ENCODE assay signal across 1 cellular context in the genomic region with DNA sequence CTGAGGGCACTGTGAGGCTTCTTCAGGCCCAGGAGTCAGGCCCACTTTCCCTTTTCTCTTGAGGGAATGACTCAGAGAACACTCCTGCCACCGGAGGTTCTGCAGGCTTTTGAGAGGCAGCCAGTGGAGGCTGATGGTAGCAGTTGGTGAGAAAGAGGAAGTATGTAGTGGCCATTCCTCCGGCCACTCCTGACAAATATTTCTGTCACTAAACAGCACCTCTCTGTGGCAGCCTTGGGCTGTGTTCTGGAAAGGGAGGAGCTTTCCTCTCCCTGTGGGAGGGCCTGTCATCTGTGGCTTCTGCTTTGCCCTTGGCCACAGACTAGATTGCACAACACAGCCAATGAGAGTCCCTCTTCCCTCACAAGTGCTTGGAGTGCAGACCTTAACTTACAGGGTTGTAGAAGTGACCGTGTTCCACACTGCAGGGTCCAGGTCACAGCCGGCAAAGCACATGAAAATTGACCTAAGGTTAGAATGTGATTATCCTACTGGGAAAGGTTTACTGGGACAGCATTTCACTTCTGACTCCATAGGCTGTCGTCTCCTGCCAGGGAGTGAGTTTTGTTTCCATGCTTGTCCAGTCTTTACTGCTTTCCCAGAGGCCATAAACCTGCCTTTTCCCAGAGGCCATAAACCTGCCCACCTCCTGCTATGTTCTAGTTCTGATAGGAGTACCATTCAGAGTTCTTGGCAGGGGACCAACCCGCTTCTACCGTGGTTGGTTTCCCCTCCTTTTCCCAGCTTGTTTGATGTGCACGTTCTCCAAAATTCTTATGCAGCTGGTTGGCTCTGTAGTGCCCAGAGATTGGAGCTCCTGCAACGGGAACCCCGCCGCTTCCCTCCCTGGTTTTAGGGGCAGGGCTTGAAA.
TF ChIP-seq lines count a peak whose summit lies in the region.

No MANE protein-coding gene starts in this region.

TF ChIP-seq in GM12878, 131 proteins besides CTCF, POLR2A, EP300 and RAD21 (continues in another document):
- TF ChIP-seq NRF1 (conservative IDR thresholded peaks at IDR 0.05; ENCODE audit: low read depth, low read length) (no peak), MYC (IDR thresholded peaks at IDR 0.05; ENCODE audit: insufficient read depth, insufficient read length, insufficient replicate concordance, low read length, severe bottlenecking) (no peak), EZH2 (IDR thresholded peaks at IDR 0.05; ENCODE audit: borderline replicate concordance, control insufficient read depth, low read depth, low read length) (no peak), CBX3 (IDR thresholded peaks at IDR 0.05; ENCODE audit: borderline replicate concordance, low read depth) (no peak), SPI1 (IDR thresholded peaks at IDR 0.05; ENCODE audit: borderline replicate concordance, insufficient read depth, low read depth, low read length) (0 out of 2 replicates have a peak, but pooled peaks have one; percentile 33), HCFC1 (IDR thresholded peaks at IDR 0.05; ENCODE audit: low read length) (no peak; the same call in 1 of the 2 replicates), KDM1A (IDR thresholded peaks at IDR 0.05; ENCODE audit: borderline replicate concordance) (no peak), ZNF207 (IDR thresholded peaks at IDR 0.05; ENCODE audit: borderline replicate concordance) (no peak), RELA (IDR thresholded peaks at IDR 0.05; ENCODE audit: borderline replicate concordance, partially characterized antibody) (no peak), TBL1XR1 (IDR thresholded peaks at IDR 0.05; ENCODE audit: low read depth, low read length) (no peak), JUND (IDR thresholded peaks at IDR 0.05; ENCODE audit: low read depth, low read length) (no peak), SMAD5 (IDR thresholded peaks at IDR 0.05; ENCODE audit: low read depth) (no peak), NR2C2 (IDR thresholded peaks at IDR 0.05; ENCODE audit: borderline replicate concordance, control insufficient read depth, insufficient read length, low read depth) (no peak), ASH2L (IDR thresholded peaks at IDR 0.05; ENCODE audit: borderline replicate concordance, low read depth) (no peak), SMC3 (IDR thresholded peaks at IDR 0.05; ENCODE audit: borderline replicate concordance, low read length) (peak; percentile 73), RB1 (IDR thresholded peaks at IDR 0.05; ENCODE audit: borderline replicate concordance) (no peak)
- TF ChIP-seq, protein P1, sequence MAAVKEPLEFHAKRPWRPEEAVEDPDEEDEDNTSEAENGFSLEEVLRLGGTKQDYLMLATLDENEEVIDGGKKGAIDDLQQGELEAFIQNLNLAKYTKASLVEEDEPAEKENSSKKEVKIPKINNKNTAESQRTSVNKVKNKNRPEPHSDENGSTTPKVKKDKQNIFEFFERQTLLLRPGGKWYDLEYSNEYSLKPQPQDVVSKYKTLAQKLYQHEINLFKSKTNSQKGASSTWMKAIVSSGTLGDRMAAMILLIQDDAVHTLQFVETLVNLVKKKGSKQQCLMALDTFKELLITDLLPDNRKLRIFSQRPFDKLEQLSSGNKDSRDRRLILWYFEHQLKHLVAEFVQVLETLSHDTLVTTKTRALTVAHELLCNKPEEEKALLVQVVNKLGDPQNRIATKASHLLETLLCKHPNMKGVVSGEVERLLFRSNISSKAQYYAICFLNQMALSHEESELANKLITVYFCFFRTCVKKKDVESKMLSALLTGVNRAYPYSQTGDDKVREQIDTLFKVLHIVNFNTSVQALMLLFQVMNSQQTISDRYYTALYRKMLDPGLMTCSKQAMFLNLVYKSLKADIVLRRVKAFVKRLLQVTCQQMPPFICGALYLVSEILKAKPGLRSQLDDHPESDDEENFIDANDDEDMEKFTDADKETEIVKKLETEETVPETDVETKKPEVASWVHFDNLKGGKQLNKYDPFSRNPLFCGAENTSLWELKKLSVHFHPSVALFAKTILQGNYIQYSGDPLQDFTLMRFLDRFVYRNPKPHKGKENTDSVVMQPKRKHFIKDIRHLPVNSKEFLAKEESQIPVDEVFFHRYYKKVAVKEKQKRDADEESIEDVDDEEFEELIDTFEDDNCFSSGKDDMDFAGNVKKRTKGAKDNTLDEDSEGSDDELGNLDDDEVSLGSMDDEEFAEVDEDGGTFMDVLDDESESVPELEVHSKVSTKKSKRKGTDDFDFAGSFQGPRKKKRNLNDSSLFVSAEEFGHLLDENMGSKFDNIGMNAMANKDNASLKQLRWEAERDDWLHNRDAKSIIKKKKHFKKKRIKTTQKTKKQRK (IDR thresholded peaks at IDR 0.05; ENCODE audit: low read depth, low read length): no peak
- TF ChIP-seq, protein P2, sequence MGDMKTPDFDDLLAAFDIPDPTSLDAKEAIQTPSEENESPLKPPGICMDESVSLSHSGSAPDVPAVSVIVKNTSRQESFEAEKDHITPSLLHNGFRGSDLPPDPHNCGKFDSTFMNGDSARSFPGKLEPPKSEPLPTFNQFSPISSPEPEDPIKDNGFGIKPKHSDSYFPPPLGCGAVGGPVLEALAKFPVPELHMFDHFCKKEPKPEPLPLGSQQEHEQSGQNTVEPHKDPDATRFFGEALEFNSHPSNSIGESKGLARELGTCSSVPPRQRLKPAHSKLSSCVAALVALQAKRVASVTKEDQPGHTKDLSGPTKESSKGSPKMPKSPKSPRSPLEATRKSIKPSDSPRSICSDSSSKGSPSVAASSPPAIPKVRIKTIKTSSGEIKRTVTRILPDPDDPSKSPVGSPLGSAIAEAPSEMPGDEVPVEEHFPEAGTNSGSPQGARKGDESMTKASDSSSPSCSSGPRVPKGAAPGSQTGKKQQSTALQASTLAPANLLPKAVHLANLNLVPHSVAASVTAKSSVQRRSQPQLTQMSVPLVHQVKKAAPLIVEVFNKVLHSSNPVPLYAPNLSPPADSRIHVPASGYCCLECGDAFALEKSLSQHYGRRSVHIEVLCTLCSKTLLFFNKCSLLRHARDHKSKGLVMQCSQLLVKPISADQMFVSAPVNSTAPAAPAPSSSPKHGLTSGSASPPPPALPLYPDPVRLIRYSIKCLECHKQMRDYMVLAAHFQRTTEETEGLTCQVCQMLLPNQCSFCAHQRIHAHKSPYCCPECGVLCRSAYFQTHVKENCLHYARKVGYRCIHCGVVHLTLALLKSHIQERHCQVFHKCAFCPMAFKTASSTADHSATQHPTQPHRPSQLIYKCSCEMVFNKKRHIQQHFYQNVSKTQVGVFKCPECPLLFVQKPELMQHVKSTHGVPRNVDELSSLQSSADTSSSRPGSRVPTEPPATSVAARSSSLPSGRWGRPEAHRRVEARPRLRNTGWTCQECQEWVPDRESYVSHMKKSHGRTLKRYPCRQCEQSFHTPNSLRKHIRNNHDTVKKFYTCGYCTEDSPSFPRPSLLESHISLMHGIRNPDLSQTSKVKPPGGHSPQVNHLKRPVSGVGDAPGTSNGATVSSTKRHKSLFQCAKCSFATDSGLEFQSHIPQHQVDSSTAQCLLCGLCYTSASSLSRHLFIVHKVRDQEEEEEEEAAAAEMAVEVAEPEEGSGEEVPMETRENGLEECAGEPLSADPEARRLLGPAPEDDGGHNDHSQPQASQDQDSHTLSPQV (IDR thresholded peaks at IDR 0.05): no peak
- TF ChIP-seq, protein P3, sequence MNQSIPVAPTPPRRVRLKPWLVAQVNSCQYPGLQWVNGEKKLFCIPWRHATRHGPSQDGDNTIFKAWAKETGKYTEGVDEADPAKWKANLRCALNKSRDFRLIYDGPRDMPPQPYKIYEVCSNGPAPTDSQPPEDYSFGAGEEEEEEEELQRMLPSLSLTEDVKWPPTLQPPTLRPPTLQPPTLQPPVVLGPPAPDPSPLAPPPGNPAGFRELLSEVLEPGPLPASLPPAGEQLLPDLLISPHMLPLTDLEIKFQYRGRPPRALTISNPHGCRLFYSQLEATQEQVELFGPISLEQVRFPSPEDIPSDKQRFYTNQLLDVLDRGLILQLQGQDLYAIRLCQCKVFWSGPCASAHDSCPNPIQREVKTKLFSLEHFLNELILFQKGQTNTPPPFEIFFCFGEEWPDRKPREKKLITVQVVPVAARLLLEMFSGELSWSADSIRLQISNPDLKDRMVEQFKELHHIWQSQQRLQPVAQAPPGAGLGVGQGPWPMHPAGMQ (IDR thresholded peaks at IDR 0.05; ENCODE audit: borderline replicate concordance): no peak
- TF ChIP-seq, protein P4, sequence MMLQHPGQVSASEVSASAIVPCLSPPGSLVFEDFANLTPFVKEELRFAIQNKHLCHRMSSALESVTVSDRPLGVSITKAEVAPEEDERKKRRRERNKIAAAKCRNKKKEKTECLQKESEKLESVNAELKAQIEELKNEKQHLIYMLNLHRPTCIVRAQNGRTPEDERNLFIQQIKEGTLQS (IDR thresholded peaks at IDR 0.05; ENCODE audit: borderline replicate concordance, extremely low read depth, low read depth, low read length): no peak
- TF ChIP-seq, protein P5, sequence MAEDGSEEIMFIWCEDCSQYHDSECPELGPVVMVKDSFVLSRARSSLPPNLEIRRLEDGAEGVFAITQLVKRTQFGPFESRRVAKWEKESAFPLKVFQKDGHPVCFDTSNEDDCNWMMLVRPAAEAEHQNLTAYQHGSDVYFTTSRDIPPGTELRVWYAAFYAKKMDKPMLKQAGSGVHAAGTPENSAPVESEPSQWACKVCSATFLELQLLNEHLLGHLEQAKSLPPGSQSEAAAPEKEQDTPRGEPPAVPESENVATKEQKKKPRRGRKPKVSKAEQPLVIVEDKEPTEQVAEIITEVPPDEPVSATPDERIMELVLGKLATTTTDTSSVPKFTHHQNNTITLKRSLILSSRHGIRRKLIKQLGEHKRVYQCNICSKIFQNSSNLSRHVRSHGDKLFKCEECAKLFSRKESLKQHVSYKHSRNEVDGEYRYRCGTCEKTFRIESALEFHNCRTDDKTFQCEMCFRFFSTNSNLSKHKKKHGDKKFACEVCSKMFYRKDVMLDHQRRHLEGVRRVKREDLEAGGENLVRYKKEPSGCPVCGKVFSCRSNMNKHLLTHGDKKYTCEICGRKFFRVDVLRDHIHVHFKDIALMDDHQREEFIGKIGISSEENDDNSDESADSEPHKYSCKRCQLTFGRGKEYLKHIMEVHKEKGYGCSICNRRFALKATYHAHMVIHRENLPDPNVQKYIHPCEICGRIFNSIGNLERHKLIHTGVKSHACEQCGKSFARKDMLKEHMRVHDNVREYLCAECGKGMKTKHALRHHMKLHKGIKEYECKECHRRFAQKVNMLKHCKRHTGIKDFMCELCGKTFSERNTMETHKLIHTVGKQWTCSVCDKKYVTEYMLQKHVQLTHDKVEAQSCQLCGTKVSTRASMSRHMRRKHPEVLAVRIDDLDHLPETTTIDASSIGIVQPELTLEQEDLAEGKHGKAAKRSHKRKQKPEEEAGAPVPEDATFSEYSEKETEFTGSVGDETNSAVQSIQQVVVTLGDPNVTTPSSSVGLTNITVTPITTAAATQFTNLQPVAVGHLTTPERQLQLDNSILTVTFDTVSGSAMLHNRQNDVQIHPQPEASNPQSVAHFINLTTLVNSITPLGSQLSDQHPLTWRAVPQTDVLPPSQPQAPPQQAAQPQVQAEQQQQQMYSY (CRISPR knock-in tag; IDR thresholded peaks at IDR 0.05): no peak
- TF ChIP-seq, protein P6, sequence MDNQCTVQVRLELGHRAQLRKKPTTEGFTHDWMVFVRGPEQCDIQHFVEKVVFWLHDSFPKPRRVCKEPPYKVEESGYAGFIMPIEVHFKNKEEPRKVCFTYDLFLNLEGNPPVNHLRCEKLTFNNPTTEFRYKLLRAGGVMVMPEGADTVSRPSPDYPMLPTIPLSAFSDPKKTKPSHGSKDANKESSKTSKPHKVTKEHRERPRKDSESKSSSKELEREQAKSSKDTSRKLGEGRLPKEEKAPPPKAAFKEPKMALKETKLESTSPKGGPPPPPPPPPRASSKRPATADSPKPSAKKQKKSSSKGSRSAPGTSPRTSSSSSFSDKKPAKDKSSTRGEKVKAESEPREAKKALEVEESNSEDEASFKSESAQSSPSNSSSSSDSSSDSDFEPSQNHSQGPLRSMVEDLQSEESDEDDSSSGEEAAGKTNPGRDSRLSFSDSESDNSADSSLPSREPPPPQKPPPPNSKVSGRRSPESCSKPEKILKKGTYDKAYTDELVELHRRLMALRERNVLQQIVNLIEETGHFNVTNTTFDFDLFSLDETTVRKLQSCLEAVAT (IDR thresholded peaks at IDR 0.05): peak; percentile 32; the same call in 1 of the 2 replicates
- TF ChIP-seq, protein P7, sequence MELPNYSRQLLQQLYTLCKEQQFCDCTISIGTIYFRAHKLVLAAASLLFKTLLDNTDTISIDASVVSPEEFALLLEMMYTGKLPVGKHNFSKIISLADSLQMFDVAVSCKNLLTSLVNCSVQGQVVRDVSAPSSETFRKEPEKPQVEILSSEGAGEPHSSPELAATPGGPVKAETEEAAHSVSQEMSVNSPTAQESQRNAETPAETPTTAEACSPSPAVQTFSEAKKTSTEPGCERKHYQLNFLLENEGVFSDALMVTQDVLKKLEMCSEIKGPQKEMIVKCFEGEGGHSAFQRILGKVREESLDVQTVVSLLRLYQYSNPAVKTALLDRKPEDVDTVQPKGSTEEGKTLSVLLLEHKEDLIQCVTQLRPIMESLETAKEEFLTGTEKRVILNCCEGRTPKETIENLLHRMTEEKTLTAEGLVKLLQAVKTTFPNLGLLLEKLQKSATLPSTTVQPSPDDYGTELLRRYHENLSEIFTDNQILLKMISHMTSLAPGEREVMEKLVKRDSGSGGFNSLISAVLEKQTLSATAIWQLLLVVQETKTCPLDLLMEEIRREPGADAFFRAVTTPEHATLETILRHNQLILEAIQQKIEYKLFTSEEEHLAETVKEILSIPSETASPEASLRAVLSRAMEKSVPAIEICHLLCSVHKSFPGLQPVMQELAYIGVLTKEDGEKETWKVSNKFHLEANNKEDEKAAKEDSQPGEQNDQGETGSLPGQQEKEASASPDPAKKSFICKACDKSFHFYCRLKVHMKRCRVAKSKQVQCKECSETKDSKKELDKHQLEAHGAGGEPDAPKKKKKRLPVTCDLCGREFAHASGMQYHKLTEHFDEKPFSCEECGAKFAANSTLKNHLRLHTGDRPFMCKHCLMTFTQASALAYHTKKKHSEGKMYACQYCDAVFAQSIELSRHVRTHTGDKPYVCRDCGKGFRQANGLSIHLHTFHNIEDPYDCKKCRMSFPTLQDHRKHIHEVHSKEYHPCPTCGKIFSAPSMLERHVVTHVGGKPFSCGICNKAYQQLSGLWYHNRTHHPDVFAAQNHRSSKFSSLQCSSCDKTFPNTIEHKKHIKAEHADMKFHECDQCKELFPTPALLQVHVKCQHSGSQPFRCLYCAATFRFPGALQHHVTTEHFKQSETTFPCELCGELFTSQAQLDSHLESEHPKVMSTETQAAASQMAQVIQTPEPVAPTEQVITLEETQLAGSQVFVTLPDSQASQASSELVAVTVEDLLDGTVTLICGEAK (IDR thresholded peaks at IDR 0.05; ENCODE audit: borderline replicate concordance): no peak
- TF ChIP-seq, protein P8, sequence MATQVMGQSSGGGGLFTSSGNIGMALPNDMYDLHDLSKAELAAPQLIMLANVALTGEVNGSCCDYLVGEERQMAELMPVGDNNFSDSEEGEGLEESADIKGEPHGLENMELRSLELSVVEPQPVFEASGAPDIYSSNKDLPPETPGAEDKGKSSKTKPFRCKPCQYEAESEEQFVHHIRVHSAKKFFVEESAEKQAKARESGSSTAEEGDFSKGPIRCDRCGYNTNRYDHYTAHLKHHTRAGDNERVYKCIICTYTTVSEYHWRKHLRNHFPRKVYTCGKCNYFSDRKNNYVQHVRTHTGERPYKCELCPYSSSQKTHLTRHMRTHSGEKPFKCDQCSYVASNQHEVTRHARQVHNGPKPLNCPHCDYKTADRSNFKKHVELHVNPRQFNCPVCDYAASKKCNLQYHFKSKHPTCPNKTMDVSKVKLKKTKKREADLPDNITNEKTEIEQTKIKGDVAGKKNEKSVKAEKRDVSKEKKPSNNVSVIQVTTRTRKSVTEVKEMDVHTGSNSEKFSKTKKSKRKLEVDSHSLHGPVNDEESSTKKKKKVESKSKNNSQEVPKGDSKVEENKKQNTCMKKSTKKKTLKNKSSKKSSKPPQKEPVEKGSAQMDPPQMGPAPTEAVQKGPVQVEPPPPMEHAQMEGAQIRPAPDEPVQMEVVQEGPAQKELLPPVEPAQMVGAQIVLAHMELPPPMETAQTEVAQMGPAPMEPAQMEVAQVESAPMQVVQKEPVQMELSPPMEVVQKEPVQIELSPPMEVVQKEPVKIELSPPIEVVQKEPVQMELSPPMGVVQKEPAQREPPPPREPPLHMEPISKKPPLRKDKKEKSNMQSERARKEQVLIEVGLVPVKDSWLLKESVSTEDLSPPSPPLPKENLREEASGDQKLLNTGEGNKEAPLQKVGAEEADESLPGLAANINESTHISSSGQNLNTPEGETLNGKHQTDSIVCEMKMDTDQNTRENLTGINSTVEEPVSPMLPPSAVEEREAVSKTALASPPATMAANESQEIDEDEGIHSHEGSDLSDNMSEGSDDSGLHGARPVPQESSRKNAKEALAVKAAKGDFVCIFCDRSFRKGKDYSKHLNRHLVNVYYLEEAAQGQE (IDR thresholded peaks at IDR 0.05; ENCODE audit: low read depth, low read length): no peak
